In genomic region chr1:11935040-11935378, GRCh38 we compare ENCODE assay signal across 8 cellular contexts. TPM values are rescaled to one million over a fixed set of nuclear protein-coding genes. Genes with fewer than 3 reads are reported as not detected.
DNase-seq lines count a peak whose midpoint lies in the region; ATAC-seq, FAIRE-seq and TF ChIP-seq lines count a peak whose summit lies in the region.

No MANE protein-coding gene starts in this region.

- H2AFZ ChIP-seq in HepG2 (ENCODE audit: low read length) = no peak overlapping the region

- H3K27me3 ChIP-seq in HepG2 (ENCODE audit: control insufficient read depth in 1 of 2, insufficient read depth in 2 of 2, low read length in 2 of 2) (no peaks in the 10 kb centered on the region; a peak in 1 of 5 replicates), transverse colon (no peaks in the 10 kb centered on the region)

- peaks cover 22% of the 10 kb centered on the region for H3K79me2 ChIP-seq in HepG2 (ENCODE audit: insufficient read depth, low read length)

- H3K36me3 ChIP-seq in HepG2 (replicated peaks in 1 of 2; ENCODE audit: control insufficient read depth in 1 of 2, insufficient read depth in 2 of 2, low read length in 2 of 2) (0 out of 5 replicates have a peak, but pooled peaks cover 0 to 3% of the 10 kb centered on the region in 2 experiments), transverse colon (no peaks in the 10 kb centered on the region)

- no peak for ATAC-seq in activated naive CD8-positive, alpha-beta T cell treated with anti-CD3 and anti-CD28 coated beads, Interleukin-2, amount 50 U/mL, for 24 hours
- ATAC-seq in HepG2 (peak; percentile 3; the same call in 1 of the 3 replicates), HG03097 (IDR thresholded peaks at IDR 0.05; ENCODE audit: low FRiP score, unreplicated experiment) (no peak)

- TF ChIP-seq RAD21 in HepG2 (CRISPR knock-in tag; IDR thresholded peaks at IDR 0.05) = no peak

- no peak for TF ChIP-seq POLR2A in HepG2 (IDR thresholded peaks at IDR 0.05; ENCODE audit: insufficient read depth in 1 of 2, low read depth in 2 of 2, low read length in 2 of 2)
- TF ChIP-seq POLR2A in transverse colon (IDR thresholded peaks at IDR 0.05) = no peak

- TF ChIP-seq EP300 in HepG2 (IDR thresholded peaks at IDR 0.05; ENCODE audit: low read depth in 2 of 2, low read length in 2 of 2) (no peak), HepG2 (CRISPR knock-in tag; IDR thresholded peaks at IDR 0.05; ENCODE audit: borderline replicate concordance) (no peak), transverse colon (IDR thresholded peaks at IDR 0.05; ENCODE audit: low read depth) (no peak)

- H3K4me2 ChIP-seq in HepG2 (ENCODE audit: low read depth, low read length) = peak overlapping the region; percentile 100

- H3K27ac ChIP-seq in HepG2 (ENCODE audit: extremely low read length, insufficient read depth, low read length) (peak overlapping the region; percentile 84), transverse colon (peak overlapping the region; percentile 85 to 92 (median 86))

- peaks cover 2% of the 10 kb centered on the region for H3K36me3 Mint-ChIP-seq in activated naive CD4-positive, alpha-beta T cell treated with anti-CD3 and anti-CD28 coated beads for 36 hours (ENCODE audit: low read depth)
- no peaks in the 10 kb centered on the region for H3K36me3 Mint-ChIP-seq in activated naive CD8-positive, alpha-beta T cell treated with anti-CD3 and anti-CD28 coated beads, Interleukin-2, amount 50 U/mL, for 24 hours (ENCODE audit: low read depth)

- no peaks in the 10 kb centered on the region for H4K20me1 ChIP-seq in HepG2 (ENCODE audit: insufficient read depth, low read length)

- H3K9me3 ChIP-seq in HepG2 (ENCODE audit: low read length) (no peaks in the 10 kb centered on the region), transverse colon (no peaks in the 10 kb centered on the region)

- TSS peak; percentile 72 for BruUV-seq in HepG2 (replicated peaks; lab: Mats Ljungman, UMichigan)

- H3K4me3 ChIP-seq in HepG2 (replicated peaks in 1 of 3; ENCODE audit: insufficient read depth in 1 of 3, low read depth in 2 of 3, low read length in 3 of 3) (peak overlapping the region; percentile 77 to 89 (median 82)), transverse colon (peak overlapping the region; percentile 35 to 79 (median 61))

- H3K27ac Mint-ChIP-seq in activated naive CD4-positive, alpha-beta T cell treated with anti-CD3 and anti-CD28 coated beads for 36 hours = no peak overlapping the region
- peak overlapping the region; percentile 54 for H3K27ac Mint-ChIP-seq in activated naive CD8-positive, alpha-beta T cell treated with anti-CD3 and anti-CD28 coated beads, Interleukin-2, amount 50 U/mL, for 24 hours

- no peaks in the 10 kb centered on the region for H3K9me3 Mint-ChIP-seq in activated naive CD4-positive, alpha-beta T cell treated with anti-CD3 and anti-CD28 coated beads for 36 hours
- H3K9me3 Mint-ChIP-seq in activated naive CD8-positive, alpha-beta T cell treated with anti-CD3 and anti-CD28 coated beads, Interleukin-2, amount 50 U/mL, for 24 hours = no peaks in the 10 kb centered on the region

- intact Hi-C loops in activated naive CD4-positive, alpha-beta T cell treated with anti-CD3 and anti-CD28 coated beads for 36 hours (cut with micrococcal nuclease) = no loop called here
- intact Hi-C loops in HepG2 (cut with micrococcal nuclease; ENCODE audit: unreplicated experiment) = no loop called here
- intact Hi-C loops in transverse colon (cut with DNase I; ENCODE audit: low total_unique reads) = no loop called here

- H3K4me1 Mint-ChIP-seq in activated naive CD4-positive, alpha-beta T cell treated with anti-CD3 and anti-CD28 coated beads for 36 hours (ENCODE audit: low read depth) = peaks cover 7% of the 10 kb centered on the region
- peaks cover 6% of the 10 kb centered on the region for H3K4me1 Mint-ChIP-seq in activated naive CD8-positive, alpha-beta T cell treated with anti-CD3 and anti-CD28 coated beads, Interleukin-2, amount 50 U/mL, for 24 hours

- no peak for FAIRE-seq in HepG2 (lab: Jason Lieb, UNC)

- DNase-seq in activated naive CD4-positive, alpha-beta T cell treated with anti-CD3 and anti-CD28 coated beads for 36 hours = no peak
- DNase-seq in activated naive CD4-positive, alpha-beta T cell treated with Interleukin-2 at 50 U/mL for 16 hours = no peak
- DNase-seq in activated naive CD8-positive, alpha-beta T cell treated with anti-CD3 and anti-CD28 coated beads, Interleukin-2, amount 50 U/mL, for 24 hours = no peak
- DNase-seq in HepG2 (ENCODE audit: low spot score) (no peak), transverse colon (no peak), NCI-H748 (lab: John Stamatoyannopoulos, UW; ENCODE audit: unreplicated experiment) (no peak), HuH-7.5 (ENCODE audit: low spot score) (no peak)

- no peaks in the 10 kb centered on the region for H3K27me3 Mint-ChIP-seq in activated naive CD4-positive, alpha-beta T cell treated with anti-CD3 and anti-CD28 coated beads for 36 hours (ENCODE audit: low read depth)
- no peaks in the 10 kb centered on the region for H3K27me3 Mint-ChIP-seq in activated naive CD8-positive, alpha-beta T cell treated with anti-CD3 and anti-CD28 coated beads, Interleukin-2, amount 50 U/mL, for 24 hours

- peak overlapping the region; percentile 75 for H3K4me3 Mint-ChIP-seq in activated naive CD4-positive, alpha-beta T cell treated with anti-CD3 and anti-CD28 coated beads for 36 hours
- H3K4me3 Mint-ChIP-seq in activated naive CD8-positive, alpha-beta T cell treated with anti-CD3 and anti-CD28 coated beads, Interleukin-2, amount 50 U/mL, for 24 hours = peak overlapping the region; percentile 80

- H3K4me1 ChIP-seq in HepG2 (ENCODE audit: insufficient read depth, low read length) (peaks cover 73% of the 10 kb centered on the region), transverse colon (peaks cover 3 to 37% (median 29%) of the 10 kb centered on the region in 4 donors)

- H3K9ac ChIP-seq in HepG2 (ENCODE audit: insufficient read depth, low read depth, low read length) = peak overlapping the region; percentile 87

- CTCF ChIA-PET in activated naive CD4-positive, alpha-beta T cell treated with anti-CD3 and anti-CD28 coated beads for 36 hours (lab: Charles Lee) = no interaction called here
- CTCF ChIA-PET in HepG2 (lab: Yijun Ruan, JAX; ENCODE audit: low intra/inter-chr PET ratio, low total read pairs) = no interaction called here

- in situ Hi-C loops in HepG2 (cut with HindIII; ENCODE audit: extremely low pct_ligation_motif_present, low pct_unique_long_range_greater_than_20kb) = no loop called here
- in situ Hi-C loops in transverse colon (cut with MboI; ENCODE audit: low pct_ligation_motif_present in 1 of 4, low pct_unique_long_range_greater_than_20kb in 1 of 4, low sequenced_read_pairs in 3 of 4) = no loop called here

- 3% methylated on average over 3 of the region's 3 CpGs for WGBS in HepG2 (ENCODE audit: low lambda C conversion rate)
- WGBS in transverse colon (ENCODE audit: low coverage in 1 of 2), 2 donors = 0 to 8% methylated on average over 2 to 3 of the region's 3 CpGs

- no peak for TF ChIP-seq CTCF in HepG2 (CRISPR knock-in tag; IDR thresholded peaks at IDR 0.05)
- no peak for TF ChIP-seq CTCF in transverse colon (IDR thresholded peaks at IDR 0.05)

- POLR2A ChIA-PET in HepG2 (lab: Yijun Ruan, JAX) = interaction anchor here (0.7 to 2.9 kb wide), 14 partner anchors 9 to 198 kb away, joined by 3 to 41 read pairs (median 4); partner anchors contain the start of genes CLCN6, KIAA2013, MFN2 and MIIP

RNA-seq across cellular contexts. Expression of gene PLOD1, which starts 0.5 kb away (rescaled TPM):
- 1 to 10 TPM; 6.7 to 9.0 TPM for total RNA-seq in activated naive CD4-positive, alpha-beta T cell treated with anti-CD3 and anti-CD28 coated beads for 36 hours
- total RNA-seq in HepG2 (2016; rRNA removed; fragmentation: Illumina TruSeq; extraction: Trizol) (31.0 and 70.1 TPM in 2 replicates), transverse colon (10 to 100 TPM; 28.8 to 56.3 (median 41.2) TPM)
- total RNA-seq in HepG2 (2016; cell fraction: cytosol; rRNA removed; fragmentation: Illumina TruSeq; extraction: Trizol; ENCODE audit: low read depth) = 8.1 and 9.3 TPM in 2 replicates
- total RNA-seq in HepG2 (2016; cell fraction: insoluble cytoplasmic fraction; rRNA removed; fragmentation: Illumina TruSeq; extraction: Trizol) = 23.8 and 71.6 TPM in 2 replicates
- 22.0 and 25.0 TPM in 2 replicates for total RNA-seq in HepG2 (2016; cell fraction: membrane; rRNA removed; fragmentation: Illumina TruSeq; extraction: Trizol)
- total RNA-seq in HepG2 (2016; cell fraction: nucleus; rRNA removed; fragmentation: Illumina TruSeq; extraction: Trizol) = 69.1 and 83.4 TPM in 2 replicates
- polyA plus RNA-seq in HepG2 (2011; rRNA removed) = 318 and 361 TPM in 2 replicates
- polyA plus RNA-seq in HepG2 (2011; cell fraction: cytosol; rRNA removed) = 268 and 334 TPM in 2 replicates
- polyA plus RNA-seq in HepG2 (2011; cell fraction: nucleus; rRNA removed) = 289 and 340 TPM in 2 replicates
- polyA plus RNA-seq in HepG2 (2012) = 213 and 215 TPM in 2 replicates
- polyA plus RNA-seq in HepG2 (2016; cell fraction: cytosol; fragmentation: Illumina TruSeq; extraction: Trizol; ENCODE audit: low read depth) = 10.1 and 11.2 TPM in 2 replicates
- 27.4 and 35.7 TPM in 2 replicates for polyA plus RNA-seq in HepG2 (2016; cell fraction: insoluble cytoplasmic fraction; fragmentation: Illumina TruSeq; extraction: Trizol; ENCODE audit: low read depth)
- 15.6 and 19.4 TPM in 2 replicates for polyA plus RNA-seq in HepG2 (2016; cell fraction: membrane; fragmentation: Illumina TruSeq; extraction: Trizol; ENCODE audit: low read depth)
- 135 and 151 TPM in 2 replicates for polyA plus RNA-seq in HepG2 (2016; cell fraction: nucleus; fragmentation: Illumina TruSeq; extraction: Trizol; ENCODE audit: insufficient read depth, low read depth)
- polyA minus RNA-seq in HepG2 (2011; rRNA and poly(A)+ RNA removed; ENCODE audit: low replicate concordance) = 131 and 463 TPM in 2 replicates
- polyA minus RNA-seq in HepG2 (2011; cell fraction: cytosol; rRNA and poly(A)+ RNA removed) = 175 and 181 TPM in 2 replicates
- polyA minus RNA-seq in HepG2 (2011; cell fraction: nucleus; rRNA and poly(A)+ RNA removed) = 85.1 and 85.4 TPM in 2 replicates

RNA-seq across cellular contexts. Expression of gene KIAA2013, which starts 8.8 kb away (rescaled TPM):
- total RNA-seq in activated naive CD4-positive, alpha-beta T cell treated with anti-CD3 and anti-CD28 coated beads for 36 hours = 10 to 100 TPM; 16.0 to 17.7 TPM
- total RNA-seq in HepG2 (2016; rRNA removed; fragmentation: Illumina TruSeq; extraction: Trizol) (47.7 and 76.0 TPM in 2 replicates), transverse colon (100 to 1,000 TPM; 140 to 265 (median 201) TPM)
- total RNA-seq in HepG2 (2016; cell fraction: cytosol; rRNA removed; fragmentation: Illumina TruSeq; extraction: Trizol; ENCODE audit: low read depth) = 39.0 and 40.3 TPM in 2 replicates
- 45.3 and 75.8 TPM in 2 replicates for total RNA-seq in HepG2 (2016; cell fraction: insoluble cytoplasmic fraction; rRNA removed; fragmentation: Illumina TruSeq; extraction: Trizol)
- total RNA-seq in HepG2 (2016; cell fraction: membrane; rRNA removed; fragmentation: Illumina TruSeq; extraction: Trizol) = 84.9 and 91.5 TPM in 2 replicates
- total RNA-seq in HepG2 (2016; cell fraction: nucleus; rRNA removed; fragmentation: Illumina TruSeq; extraction: Trizol) = 48.8 and 56.1 TPM in 2 replicates
- 141 and 163 TPM in 2 replicates for polyA plus RNA-seq in HepG2 (2011; rRNA removed)
- polyA plus RNA-seq in HepG2 (2011; cell fraction: cytosol; rRNA removed) = 151 and 283 TPM in 2 replicates
- 137 and 147 TPM in 2 replicates for polyA plus RNA-seq in HepG2 (2011; cell fraction: nucleus; rRNA removed)
- 61.9 and 67.1 TPM in 2 replicates for polyA plus RNA-seq in HepG2 (2012)
- 45.1 and 45.9 TPM in 2 replicates for polyA plus RNA-seq in HepG2 (2016; cell fraction: cytosol; fragmentation: Illumina TruSeq; extraction: Trizol; ENCODE audit: low read depth)
- 53.5 and 55.6 TPM in 2 replicates for polyA plus RNA-seq in HepG2 (2016; cell fraction: insoluble cytoplasmic fraction; fragmentation: Illumina TruSeq; extraction: Trizol; ENCODE audit: low read depth)
- polyA plus RNA-seq in HepG2 (2016; cell fraction: membrane; fragmentation: Illumina TruSeq; extraction: Trizol; ENCODE audit: low read depth) = 73.8 and 79.8 TPM in 2 replicates
- polyA plus RNA-seq in HepG2 (2016; cell fraction: nucleus; fragmentation: Illumina TruSeq; extraction: Trizol; ENCODE audit: insufficient read depth, low read depth) = 92.2 and 94.4 TPM in 2 replicates
- polyA minus RNA-seq in HepG2 (2011; rRNA and poly(A)+ RNA removed; ENCODE audit: low replicate concordance) = 68.1 and 270 TPM in 2 replicates
- polyA minus RNA-seq in HepG2 (2011; cell fraction: cytosol; rRNA and poly(A)+ RNA removed) = 85.2 and 94.3 TPM in 2 replicates
- 25.0 and 28.0 TPM in 2 replicates for polyA minus RNA-seq in HepG2 (2011; cell fraction: nucleus; rRNA and poly(A)+ RNA removed)

RNA-seq across cellular contexts. Expression of gene MFN2, which starts 45.2 kb away (rescaled TPM):
- 10 to 100 TPM; 47.4 to 52.3 TPM for total RNA-seq in activated naive CD4-positive, alpha-beta T cell treated with anti-CD3 and anti-CD28 coated beads for 36 hours
- 60.9 and 76.3 TPM in 2 replicates for total RNA-seq in HepG2 (2016; rRNA removed; fragmentation: Illumina TruSeq; extraction: Trizol)
- total RNA-seq in HepG2 (2016; cell fraction: cytosol; rRNA removed; fragmentation: Illumina TruSeq; extraction: Trizol; ENCODE audit: low read depth) = 7.7 and 8.0 TPM in 2 replicates
- 61.5 and 70.2 TPM in 2 replicates for total RNA-seq in HepG2 (2016; cell fraction: insoluble cytoplasmic fraction; rRNA removed; fragmentation: Illumina TruSeq; extraction: Trizol)
- 31.8 and 32.8 TPM in 2 replicates for total RNA-seq in HepG2 (2016; cell fraction: membrane; rRNA removed; fragmentation: Illumina TruSeq; extraction: Trizol)
- total RNA-seq in HepG2 (2016; cell fraction: nucleus; rRNA removed; fragmentation: Illumina TruSeq; extraction: Trizol) = 38.7 and 39.7 TPM in 2 replicates
- 38.7 and 41.0 TPM in 2 replicates for polyA plus RNA-seq in HepG2 (2011; rRNA removed)
- polyA plus RNA-seq in HepG2 (2011; cell fraction: cytosol; rRNA removed) = 31.7 and 32.9 TPM in 2 replicates
- polyA plus RNA-seq in HepG2 (2011; cell fraction: nucleus; rRNA removed) = 49.1 and 52.9 TPM in 2 replicates
- polyA plus RNA-seq in HepG2 (2012) = 42.4 and 55.4 TPM in 2 replicates
- 4.0 and 4.2 TPM in 2 replicates for polyA plus RNA-seq in HepG2 (2016; cell fraction: cytosol; fragmentation: Illumina TruSeq; extraction: Trizol; ENCODE audit: low read depth)
- 52.2 and 60.5 TPM in 2 replicates for polyA plus RNA-seq in HepG2 (2016; cell fraction: insoluble cytoplasmic fraction; fragmentation: Illumina TruSeq; extraction: Trizol; ENCODE audit: low read depth)
- polyA plus RNA-seq in HepG2 (2016; cell fraction: membrane; fragmentation: Illumina TruSeq; extraction: Trizol; ENCODE audit: low read depth) = 14.0 and 14.3 TPM in 2 replicates
- polyA plus RNA-seq in HepG2 (2016; cell fraction: nucleus; fragmentation: Illumina TruSeq; extraction: Trizol; ENCODE audit: insufficient read depth, low read depth) = 45.1 and 48.2 TPM in 2 replicates
- 83.9 and 88.4 TPM in 2 replicates for polyA minus RNA-seq in HepG2 (2011; rRNA and poly(A)+ RNA removed; ENCODE audit: low replicate concordance)
- 26.6 and 33.4 TPM in 2 replicates for polyA minus RNA-seq in HepG2 (2011; cell fraction: cytosol; rRNA and poly(A)+ RNA removed)
- 22.5 and 40.8 TPM in 2 replicates for polyA minus RNA-seq in HepG2 (2011; cell fraction: nucleus; rRNA and poly(A)+ RNA removed)
- total RNA-seq in transverse colon = 10 to 100 TPM; 72.1 to 92.8 (median 75.6) TPM
